In genomic region chr12:77328326-77328725, GRCh38 we compare ENCODE assay signal across 3 cellular contexts.
TF ChIP-seq lines count a peak whose summit lies in the region.

No MANE protein-coding gene starts in this region.

TF ChIP-seq in SK-N-SH treated with all-trans-retinoic acid at 6 μM for 48 hours, 23 proteins besides CTCF, POLR2A, EP300 and RAD21 (continued from another document):
- TF ChIP-seq, protein P1, sequence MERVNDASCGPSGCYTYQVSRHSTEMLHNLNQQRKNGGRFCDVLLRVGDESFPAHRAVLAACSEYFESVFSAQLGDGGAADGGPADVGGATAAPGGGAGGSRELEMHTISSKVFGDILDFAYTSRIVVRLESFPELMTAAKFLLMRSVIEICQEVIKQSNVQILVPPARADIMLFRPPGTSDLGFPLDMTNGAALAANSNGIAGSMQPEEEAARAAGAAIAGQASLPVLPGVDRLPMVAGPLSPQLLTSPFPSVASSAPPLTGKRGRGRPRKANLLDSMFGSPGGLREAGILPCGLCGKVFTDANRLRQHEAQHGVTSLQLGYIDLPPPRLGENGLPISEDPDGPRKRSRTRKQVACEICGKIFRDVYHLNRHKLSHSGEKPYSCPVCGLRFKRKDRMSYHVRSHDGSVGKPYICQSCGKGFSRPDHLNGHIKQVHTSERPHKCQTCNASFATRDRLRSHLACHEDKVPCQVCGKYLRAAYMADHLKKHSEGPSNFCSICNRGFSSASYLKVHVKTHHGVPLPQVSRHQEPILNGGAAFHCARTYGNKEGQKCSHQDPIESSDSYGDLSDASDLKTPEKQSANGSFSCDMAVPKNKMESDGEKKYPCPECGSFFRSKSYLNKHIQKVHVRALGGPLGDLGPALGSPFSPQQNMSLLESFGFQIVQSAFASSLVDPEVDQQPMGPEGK (CRISPR knock-in tag; IDR thresholded peaks at IDR 0.05; ENCODE audit: borderline replicate concordance): no peak
- no peak for TF ChIP-seq ZFP30 (CRISPR knock-in tag; IDR thresholded peaks at IDR 0.05)
- TF ChIP-seq ZC3H10 (CRISPR knock-in tag; IDR thresholded peaks at IDR 0.05): no peak
- TF ChIP-seq ISL1 (CRISPR knock-in tag; IDR thresholded peaks at IDR 0.05): no peak
- no peak for TF ChIP-seq OSR1 (CRISPR knock-in tag; IDR thresholded peaks at IDR 0.05)
- no peak for TF ChIP-seq ZNF8 (CRISPR knock-in tag; IDR thresholded peaks at IDR 0.05)
- no peak for TF ChIP-seq ARNTL (CRISPR knock-in tag; IDR thresholded peaks at IDR 0.05; ENCODE audit: borderline replicate concordance, low read depth)
- TF ChIP-seq RARB (CRISPR knock-in tag; IDR thresholded peaks at IDR 0.05): no peak
- TF ChIP-seq, protein P2, sequence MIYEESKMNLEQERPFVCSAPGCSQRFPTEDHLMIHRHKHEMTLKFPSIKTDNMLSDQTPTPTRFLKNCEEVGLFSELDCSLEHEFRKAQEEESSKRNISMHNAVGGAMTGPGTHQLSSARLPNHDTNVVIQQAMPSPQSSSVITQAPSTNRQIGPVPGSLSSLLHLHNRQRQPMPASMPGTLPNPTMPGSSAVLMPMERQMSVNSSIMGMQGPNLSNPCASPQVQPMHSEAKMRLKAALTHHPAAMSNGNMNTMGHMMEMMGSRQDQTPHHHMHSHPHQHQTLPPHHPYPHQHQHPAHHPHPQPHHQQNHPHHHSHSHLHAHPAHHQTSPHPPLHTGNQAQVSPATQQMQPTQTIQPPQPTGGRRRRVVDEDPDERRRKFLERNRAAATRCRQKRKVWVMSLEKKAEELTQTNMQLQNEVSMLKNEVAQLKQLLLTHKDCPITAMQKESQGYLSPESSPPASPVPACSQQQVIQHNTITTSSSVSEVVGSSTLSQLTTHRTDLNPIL (CRISPR knock-in tag; IDR thresholded peaks at IDR 0.05; ENCODE audit: low read depth): no peak
- TF ChIP-seq BACH2 (CRISPR knock-in tag; IDR thresholded peaks at IDR 0.05; ENCODE audit: borderline replicate concordance): no peak
- no peak for TF ChIP-seq TOX (CRISPR knock-in tag; IDR thresholded peaks at IDR 0.05; ENCODE audit: borderline replicate concordance)
- no peak for TF ChIP-seq ESRRG (CRISPR knock-in tag; IDR thresholded peaks at IDR 0.05)

TF ChIP-seq in GM23338, 12 proteins besides CTCF, POLR2A, EP300 and RAD21 (continued from another document):
- TF ChIP-seq, protein P3, sequence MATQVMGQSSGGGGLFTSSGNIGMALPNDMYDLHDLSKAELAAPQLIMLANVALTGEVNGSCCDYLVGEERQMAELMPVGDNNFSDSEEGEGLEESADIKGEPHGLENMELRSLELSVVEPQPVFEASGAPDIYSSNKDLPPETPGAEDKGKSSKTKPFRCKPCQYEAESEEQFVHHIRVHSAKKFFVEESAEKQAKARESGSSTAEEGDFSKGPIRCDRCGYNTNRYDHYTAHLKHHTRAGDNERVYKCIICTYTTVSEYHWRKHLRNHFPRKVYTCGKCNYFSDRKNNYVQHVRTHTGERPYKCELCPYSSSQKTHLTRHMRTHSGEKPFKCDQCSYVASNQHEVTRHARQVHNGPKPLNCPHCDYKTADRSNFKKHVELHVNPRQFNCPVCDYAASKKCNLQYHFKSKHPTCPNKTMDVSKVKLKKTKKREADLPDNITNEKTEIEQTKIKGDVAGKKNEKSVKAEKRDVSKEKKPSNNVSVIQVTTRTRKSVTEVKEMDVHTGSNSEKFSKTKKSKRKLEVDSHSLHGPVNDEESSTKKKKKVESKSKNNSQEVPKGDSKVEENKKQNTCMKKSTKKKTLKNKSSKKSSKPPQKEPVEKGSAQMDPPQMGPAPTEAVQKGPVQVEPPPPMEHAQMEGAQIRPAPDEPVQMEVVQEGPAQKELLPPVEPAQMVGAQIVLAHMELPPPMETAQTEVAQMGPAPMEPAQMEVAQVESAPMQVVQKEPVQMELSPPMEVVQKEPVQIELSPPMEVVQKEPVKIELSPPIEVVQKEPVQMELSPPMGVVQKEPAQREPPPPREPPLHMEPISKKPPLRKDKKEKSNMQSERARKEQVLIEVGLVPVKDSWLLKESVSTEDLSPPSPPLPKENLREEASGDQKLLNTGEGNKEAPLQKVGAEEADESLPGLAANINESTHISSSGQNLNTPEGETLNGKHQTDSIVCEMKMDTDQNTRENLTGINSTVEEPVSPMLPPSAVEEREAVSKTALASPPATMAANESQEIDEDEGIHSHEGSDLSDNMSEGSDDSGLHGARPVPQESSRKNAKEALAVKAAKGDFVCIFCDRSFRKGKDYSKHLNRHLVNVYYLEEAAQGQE (IDR thresholded peaks at IDR 0.05; ENCODE audit: unreplicated experiment): no peak
- no peak for TF ChIP-seq STAT1 (IDR thresholded peaks at IDR 0.05; ENCODE audit: unreplicated experiment)

TF ChIP-seq in neural cell, 6 proteins besides CTCF, POLR2A, EP300 and RAD21 (continued from another document):
- TF ChIP-seq, protein P3 (IDR thresholded peaks at IDR 0.05; ENCODE audit: borderline replicate concordance): no peak
